ENCODE assay signal across 1 cellular context in genomic region chr1:240385551-240385950, GRCh38.
TF ChIP-seq lines count a peak whose summit lies in the region.

No MANE protein-coding gene starts in this region.

TF ChIP-seq in IMR-90, 13 proteins besides CTCF, POLR2A, EP300 and RAD21 (continued from another document):
- TF ChIP-seq CHD1 (IDR thresholded peaks at IDR 0.05; ENCODE audit: low read depth, low read length) (no peak), MXI1 (IDR thresholded peaks at IDR 0.05; ENCODE audit: borderline replicate concordance, low read depth, low read length) (no peak), MAFK (IDR thresholded peaks at IDR 0.05; ENCODE audit: low read depth, low read length) (no peak), USF2 (IDR thresholded peaks at IDR 0.05; ENCODE audit: low read depth, low read length) (no peak)
